Comparison of ENCODE assay signal across 12 cellular contexts in genomic region chr1:59332221-59332620, GRCh38.
"Had no signal": no experiment of that assay in that cellular context is flagged by ENCODE, and none has a peak within 500 bp of the region (broad histone marks: within the 10 kb centered on the region; RNA-seq: fewer than 3 reads in every experiment).

No MANE protein-coding gene starts in this region.

- H3K9me3 Mint-ChIP-seq: activated naive CD8-positive, alpha-beta T cell treated with anti-CD3 and anti-CD28 coated beads for 36 hours; activated T-cell treated with anti-CD3 and anti-CD28 coated beads, Interleukin-2, amount 50 U/mL, for 24 hours; central memory CD8-positive, alpha-beta T cell had no signal

- DNase-seq: activated CD4-positive, CD25-positive, alpha-beta regulatory T cell; activated gamma-delta T cell; activated naive CD8-positive, alpha-beta T cell treated with anti-CD3 and anti-CD28 coated beads for 36 hours; activated T-cell treated with anti-CD3 and anti-CD28 coated beads, Interleukin-2, amount 50 U/mL, for 24 hours; cortex of kidney; effector memory CD4-positive, alpha-beta T cell; gastrocnemius medialis; heart left ventricle; stimulated activated CD4-positive, alpha-beta T cell treated with anti-CD3 and anti-CD28 coated beads, Interleukin-1b, Interleukin-23, amount 100 ng/mL, for 48 hours; thyroid gland had no signal

- H3K27me3 Mint-ChIP-seq: activated naive CD8-positive, alpha-beta T cell treated with anti-CD3 and anti-CD28 coated beads for 36 hours; activated T-cell treated with anti-CD3 and anti-CD28 coated beads, Interleukin-2, amount 50 U/mL, for 24 hours; central memory CD8-positive, alpha-beta T cell; naive thymus-derived CD4-positive, alpha-beta T cell had no signal

- H3K4me3 Mint-ChIP-seq: activated naive CD8-positive, alpha-beta T cell treated with anti-CD3 and anti-CD28 coated beads for 36 hours; activated T-cell treated with anti-CD3 and anti-CD28 coated beads, Interleukin-2, amount 50 U/mL, for 24 hours; central memory CD8-positive, alpha-beta T cell had no signal

- ATAC-seq: gastrocnemius medialis; heart left ventricle; naive thymus-derived CD4-positive, alpha-beta T cell had no signal

- H3K27ac Mint-ChIP-seq: activated T-cell treated with anti-CD3 and anti-CD28 coated beads, Interleukin-2, amount 50 U/mL, for 24 hours had no signal
